In genomic region chr6:149717588-149718458, GRCh38 we compare ENCODE assay signal across 1 cellular context.
TF ChIP-seq lines count a peak whose summit lies in the region.

LATS1 (minus strand) TSS chr6:149718101; CDS start chr6:149702126, 15,975 bp downstream.

TF ChIP-seq in K562, 482 proteins besides CTCF, POLR2A, EP300 and RAD21 (continued from another document and continues in another):
- TF ChIP-seq CHAMP1 (IDR thresholded peaks at IDR 0.05) (no peak), BRF2 (IDR thresholded peaks at IDR 0.05; ENCODE audit: borderline replicate concordance, insufficient read depth, insufficient read length) (no peak), TAF1 (IDR thresholded peaks at IDR 0.05; ENCODE audit: control insufficient read depth, extremely low read depth, insufficient read depth, low read length, severe bottlenecking) (peak; percentile 98), TSHZ1 (CRISPR knock-in tag; IDR thresholded peaks at IDR 0.05) (no peak), CHD4 (IDR thresholded peaks at IDR 0.05; ENCODE audit: insufficient read depth, insufficient replicate concordance, low read depth, low read length, poor library complexity, severe bottlenecking) (no peak), TBL1XR1 (IDR thresholded peaks at IDR 0.05; ENCODE audit: low read length in 2 of 2) (no peak), ARID3A (IDR thresholded peaks at IDR 0.05; ENCODE audit: borderline replicate concordance, low read depth, low read length) (0 out of 2 replicates have a peak, but pooled peaks have one; percentile 3), PBX2 (CRISPR knock-in tag; IDR thresholded peaks at IDR 0.05; ENCODE audit: low read depth) (no peak), PBX2 (tag; conservative IDR thresholded peaks at IDR 0.05; ENCODE audit: low read depth) (no peak), ZNF3 (CRISPR knock-in tag; IDR thresholded peaks at IDR 0.05) (no peak), TBP (optimal IDR thresholded peaks at IDR 0.05; ENCODE audit: low read depth, low read length) (peak; percentile 89), E2F6 (IDR thresholded peaks at IDR 0.05; ENCODE audit: borderline replicate concordance in 1 of 2, extremely low read depth in 1 of 2, insufficient read depth in 1 of 2, insufficient read length in 1 of 2, low read depth in 1 of 2, low read length in 1 of 2, poor library complexity in 1 of 2, severe bottlenecking in 1 of 2) (peak; percentile 93 to 97), RHOXF2B (CRISPR knock-in tag; conservative IDR thresholded peaks at IDR 0.05) (0 out of 2 replicates have a peak, but pooled peaks have one; percentile 24), GTF2A2 (tag; IDR thresholded peaks at IDR 0.05) (no peak), PURB (CRISPR knock-in tag; IDR thresholded peaks at IDR 0.05; ENCODE audit: low read depth) (no peak), FOSL1 (tag; conservative IDR thresholded peaks at IDR 0.05) (peak; percentile 49; the same call in 1 of the 2 replicates), FIP1L1 (IDR thresholded peaks at IDR 0.05; ENCODE audit: low read depth, low read length, poor library complexity, severe bottlenecking) (peak; percentile 86), CHD1 (IDR thresholded peaks at IDR 0.05; ENCODE audit: low read length) (peak; percentile 99), TSC22D4 (tag; IDR thresholded peaks at IDR 0.05) (no peak), HDGF (IDR thresholded peaks at IDR 0.05) (no peak), NUFIP1 (IDR thresholded peaks at IDR 0.05; ENCODE audit: partially characterized antibody) (peak; percentile 14), ZBTB11 (CRISPR knock-in tag; IDR thresholded peaks at IDR 0.05) (peak; percentile 88 to 97 (median 91); a peak in 5 of 6 replicates), XRCC4 (IDR thresholded peaks at IDR 0.05; ENCODE audit: extremely low read depth, insufficient read depth, insufficient read length) (no peak), HSF4 (CRISPR knock-in tag; IDR thresholded peaks at IDR 0.05; ENCODE audit: borderline replicate concordance) (0 out of 2 replicates have a peak, but pooled peaks have one; percentile 5), ATF1 (CRISPR knock-in tag; IDR thresholded peaks at IDR 0.05) (no peak), ATF1 (tag; IDR thresholded peaks at IDR 0.05) (peak; percentile 77), POLR2B (IDR thresholded peaks at IDR 0.05; ENCODE audit: low read depth, partially characterized antibody) (peak; percentile 94), ZNF511 (CRISPR knock-in tag; IDR thresholded peaks at IDR 0.05) (peak; percentile 80; the same call in 1 of the 2 replicates), RBM22 (IDR thresholded peaks at IDR 0.05; ENCODE audit: low read depth, low read length, poor library complexity, severe bottlenecking) (peak; percentile 86), MITF (IDR thresholded peaks at IDR 0.05) (0 out of 2 replicates have a peak, but pooled peaks have one; percentile 16), FOXO4 (CRISPR knock-in tag; IDR thresholded peaks at IDR 0.05) (peak; percentile 86; the same call in 1 of the 2 replicates), ILF3 (IDR thresholded peaks at IDR 0.05; ENCODE audit: borderline replicate concordance) (peak; percentile 67; the same call in 1 of the 2 replicates), ZNF212 (CRISPR knock-in tag; IDR thresholded peaks at IDR 0.05) (0 out of 2 replicates have a peak, but pooled peaks have one; percentile 61), ZNF41 (CRISPR knock-in tag; conservative IDR thresholded peaks at IDR 0.05) (no peak; the same call in 1 of the 2 replicates)
